ENCODE assay signal across 22 cellular contexts in genomic region chr2:147040585-147041494, GRCh38.
"Had no signal": no experiment of that assay in that cellular context is flagged by ENCODE, and none has a peak within 500 bp of the region (broad histone marks: within the 10 kb centered on the region; RNA-seq: fewer than 3 reads in every experiment).

No MANE protein-coding gene starts in this region.

- ATAC-seq: left lobe of liver; natural killer cell treated with Interleukin-12 subunit alpha and Interleukin-12 subunit beta and Interleukin-15 and Interleukin-18, amount 100 ng/mL, for 72 hours; psoas muscle; right cardiac atrium; stimulated activated memory B cell treated with anti-CD40 and anti-IgM and Interleukin-4, amounts not matched to agents 10 μg/mL and 1 μg/mL and 100 μg/mL, for 72 hours; stimulated activated naive CD8-positive, alpha-beta T cell treated with anti-CD3 and anti-CD28 coated beads, Interleukin-15, Interleukin-2, amounts not matched to agents 100 U/mL and 50 U/mL, for 24 hours had no signal

- H3K27ac ChIP-seq: dorsolateral prefrontal cortex, neural progenitor cell, psoas muscle, sigmoid colon, spleen, testis, tibial artery, upper lobe of left lung had no signal

- H3K36me3 ChIP-seq: neural progenitor cell, sigmoid colon, spleen, tibial artery, upper lobe of left lung had no signal

- H3K4me3 ChIP-seq: dorsolateral prefrontal cortex, lung, neural progenitor cell, psoas muscle, sigmoid colon, spleen, testis, tibial artery, upper lobe of left lung had no signal

- H3K27me3 ChIP-seq: dorsolateral prefrontal cortex, neural progenitor cell, sigmoid colon, spleen, testis, tibial artery, upper lobe of left lung had no signal

- DNase-seq: dorsolateral prefrontal cortex; effector CD4-positive, alpha-beta T cell; naive B cell; posterior cingulate gyrus; psoas muscle; right cardiac atrium; sigmoid colon; spleen; stimulated activated CD4-positive, alpha-beta T cell treated with anti-CD3 and anti-CD28 coated beads, Interleukin-4, amount 100 ng/mL, for 4 hours; stimulated activated naive CD8-positive, alpha-beta T cell treated with anti-CD3 and anti-CD28 coated beads, Interleukin-15, Interleukin-2, amounts not matched to agents 100 U/mL and 50 U/mL, for 24 hours; substantia nigra; testis; tibial artery; upper lobe of left lung had no signal

- H3K9me3 ChIP-seq: psoas muscle, sigmoid colon, spleen, testis, tibial artery, upper lobe of left lung had no signal

- FAIRE-seq: frontal cortex, keratinocyte, urothelium cell line had no signal

- H3K4me1 ChIP-seq: neural progenitor cell, psoas muscle, sigmoid colon, spleen, testis, tibial artery, upper lobe of left lung had no signal
